In the genomic region with DNA sequence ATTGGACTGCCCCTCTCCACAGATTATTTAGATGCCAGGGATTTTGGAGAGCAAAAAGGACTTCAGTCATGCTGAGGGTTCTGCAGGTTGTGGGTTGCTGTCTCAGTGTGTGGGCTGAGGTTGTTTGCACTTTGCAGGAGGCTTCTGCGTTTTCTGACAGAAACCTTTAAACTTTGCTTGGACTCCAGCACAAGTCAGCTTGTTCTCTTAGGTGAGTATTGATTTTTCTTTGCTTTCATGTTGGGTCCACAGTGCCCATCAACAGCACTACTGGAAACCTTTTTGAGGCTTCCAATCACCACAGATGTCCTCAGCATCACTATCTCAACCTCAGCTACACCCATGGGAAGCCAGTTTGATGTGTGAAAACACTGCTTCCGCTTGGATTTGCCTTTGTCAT, we compare ENCODE assay signal across 11 cellular contexts.
"Had no signal": no experiment of that assay in that cellular context is flagged by ENCODE, and none has a peak within 500 bp of the region (broad histone marks: within the 10 kb centered on the region; RNA-seq: fewer than 3 reads in every experiment).

No MANE protein-coding gene starts in this region.

- FAIRE-seq: H1, H54 had no signal

- H2AFZ ChIP-seq: GM23248, GM23338 had no signal

- H3K36me3 ChIP-seq: HAP-1 had no signal

- ATAC-seq: GM23338, HCT116 had no signal

- H3K27ac ChIP-seq: GM23248 had no signal

- DNase-seq: GM23248, GOT3, H7, H9, HCEC 1CT, HFFc6 had no signal

- H3K9me3 ChIP-seq: HAP-1 had no signal

- H3K9ac ChIP-seq: GM23248 had no signal

- H3K4me3 ChIP-seq: GM23248, GM23338, HAP-1 had no signal

- H3K4me1 ChIP-seq: HAP-1 had no signal

- H3K4me2 ChIP-seq: GM23338 had no signal
